ENCODE assay signal across 14 cellular contexts in the genomic region with DNA sequence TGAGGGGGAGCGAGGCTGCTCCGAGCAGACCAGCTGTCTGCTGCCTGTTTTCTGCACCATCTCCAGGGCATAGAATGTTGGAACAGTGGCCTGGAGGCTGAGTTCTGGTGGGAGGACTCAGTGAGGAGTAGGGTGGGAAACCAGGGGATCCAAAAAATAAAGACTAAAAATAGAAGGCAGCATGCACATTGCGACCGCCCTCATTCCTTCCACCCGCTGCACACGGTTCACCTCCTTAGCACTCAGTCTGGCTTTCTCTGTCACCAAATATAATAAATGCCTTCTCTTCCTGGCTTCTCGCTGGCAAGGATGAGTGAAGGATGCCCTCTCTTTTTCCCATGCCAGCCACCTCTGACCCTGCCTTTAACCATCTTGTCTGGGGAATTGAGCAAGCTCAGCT. TPM values are rescaled to one million over a fixed set of nuclear protein-coding genes. Genes with fewer than 3 reads are reported as not detected.
A peak's percentile ranks its signal among the peaks of the same experiment; 100 is the strongest.
DNase-seq lines count a peak whose midpoint lies in the region; TF ChIP-seq lines count a peak whose summit lies in the region.
"Had no signal": no experiment of that assay in that cellular context is flagged by ENCODE, and none has a peak within 500 bp of the region (broad histone marks: within the 10 kb centered on the region; RNA-seq: fewer than 3 reads in every experiment).

No MANE protein-coding gene starts in this region.

- CTCF ChIA-PET in RWPE1 (lab: Yijun Ruan, JAX): interaction anchor here (0.6 to 1.0 kb wide), 2 partner anchors 25 to 49 kb away, joined by 3 read pairs; no protein-coding TSS in a partner anchor

- peaks cover 3% of the 10 kb centered on the region for H3K9me3 Mint-ChIP-seq in neural crest cell
- H3K9me3 Mint-ChIP-seq: CD4-positive, alpha-beta T cell; GM23338; HFFc6 had no signal

- DNase-seq in NCI-H1694 treated with DMSO at 0.1 percent for 48 hours (lab: John Stamatoyannopoulos, UW) (peak; percentile 7), neural crest cell (ENCODE audit: low read depth, low spot score) (no peak), SHP77 (lab: John Stamatoyannopoulos, UW) (no peak), RWPE1 (ENCODE audit: low spot score) (no peak), occipital lobe (lab: John Stamatoyannopoulos, UW) (no peak), Kasumi-1 (lab: John Stamatoyannopoulos, UW) (no peak)
- DNase-seq: Caco-2; CD4-positive, alpha-beta T cell; H7; HFFc6 had no signal

- TF ChIP-seq CTCF in neural crest cell (conservative IDR thresholded peaks at IDR 0.05) (no peak), RWPE1 (conservative IDR thresholded peaks at IDR 0.05; ENCODE audit: low read depth) (no peak)

- H3K27ac Mint-ChIP-seq in neural crest cell (ENCODE audit: unreplicated experiment): peak overlapping the region; percentile 50
- H3K27ac Mint-ChIP-seq: CD4-positive, alpha-beta T cell; GM23338; HFFc6 had no signal

- no peak overlapping the region for H3K4me3 Mint-ChIP-seq in neural crest cell
- H3K4me3 Mint-ChIP-seq: CD4-positive, alpha-beta T cell; GM23338; HFFc6 had no signal

- peaks cover 23% of the 10 kb centered on the region for H3K4me1 Mint-ChIP-seq in neural crest cell

- H3K36me3 Mint-ChIP-seq in neural crest cell (ENCODE audit: low read depth): no peaks in the 10 kb centered on the region

- H3K27me3 Mint-ChIP-seq in neural crest cell (ENCODE audit: low read depth): peaks cover 11% of the 10 kb centered on the region

- H3K27ac ChIP-seq in cingulate gyrus (ENCODE audit: low read depth, low read length) (peak overlapping the region; percentile 4), RWPE1 (no peak overlapping the region)
- H3K27ac ChIP-seq: C4-2B, HL-60 had no signal

- POLR2A ChIA-PET in RWPE1 (lab: Yijun Ruan, JAX; ENCODE audit: low non-redundant PET): no interaction called here

RNA-seq across cellular contexts. Expression of gene TMEM132B, which starts 25.3 kb away (rescaled TPM):
- 9.6 and 13.1 TPM in 2 replicates for total RNA-seq in neural crest cell
- total RNA-seq in occipital lobe: 102 TPM
- total RNA-seq: Caco-2; CD4-positive, alpha-beta T cell had no signal
